Comparison of ENCODE assay signal across 18 cellular contexts in genomic region chr17:77828749-77829539, GRCh38.
DNase-seq lines count a peak whose midpoint lies in the region; ATAC-seq and TF ChIP-seq lines count a peak whose summit lies in the region.
"Had no signal": no experiment of that assay in that cellular context is flagged by ENCODE, and none has a peak within 500 bp of the region (broad histone marks: within the 10 kb centered on the region; RNA-seq: fewer than 3 reads in every experiment).

No MANE protein-coding gene starts in this region.

- H3K4me1 Mint-ChIP-seq in WTC11: peaks cover 64% of the 10 kb centered on the region

- no peaks in the 10 kb centered on the region for H3K36me3 ChIP-seq in spleen
- no peaks in the 10 kb centered on the region for H3K36me3 ChIP-seq in effector memory CD4-positive, alpha-beta T cell (ENCODE audit: control insufficient read depth, insufficient read depth, low read length)

- H3K9me3 Mint-ChIP-seq in WTC11: no peaks in the 10 kb centered on the region
- H3K9me3 Mint-ChIP-seq: CD8-positive, alpha-beta memory T cell had no signal

- no peaks in the 10 kb centered on the region for H3K9me3 ChIP-seq in spleen
- no peaks in the 10 kb centered on the region for H3K9me3 ChIP-seq in effector memory CD4-positive, alpha-beta T cell (ENCODE audit: control insufficient read depth, low read length)
- H3K9me3 ChIP-seq: testis had no signal

- no peak overlapping the region for H3K27ac Mint-ChIP-seq in WTC11
- H3K27ac Mint-ChIP-seq: activated naive CD4-positive, alpha-beta T cell treated with anti-CD3 and anti-CD28 coated beads, Interleukin-2, amount 10 ng/mL, durations not matched to agents 7 days and 5 days had no signal

- peaks cover 0 to 25% (median 0%) of the 10 kb centered on the region in 7 donors for H3K27me3 ChIP-seq in spleen (replicated peaks in 1 of 7)
- no peaks in the 10 kb centered on the region for H3K27me3 ChIP-seq in effector memory CD4-positive, alpha-beta T cell (replicated peaks; ENCODE audit: control insufficient read depth, insufficient read depth, low read length, poor library complexity, severe bottlenecking)
- H3K27me3 ChIP-seq: testis had no signal

- H3K27ac ChIP-seq in spleen: peak overlapping the region in 2 of 8 donors; percentile 73 to 78
- H3K27ac ChIP-seq in effector memory CD4-positive, alpha-beta T cell (ENCODE audit: insufficient read depth, low read length, poor library complexity, severe bottlenecking): no peak overlapping the region
- H3K27ac ChIP-seq: 22Rv1, KMS-11 had no signal

- no peak for TF ChIP-seq POLR2A in spleen (IDR thresholded peaks at IDR 0.05)

- CTCF ChIA-PET in WTC11 (lab: Charles Lee): interaction anchor here (0.8 to 1.3 kb wide), 2 partner anchors 64 to 190 kb away, joined by 3 to 7 read pairs; no protein-coding TSS in a partner anchor

- H3K4me1 ChIP-seq in spleen: peaks cover 0 to 31% (median 19%) of the 10 kb centered on the region in 6 donors
- peaks cover 15% of the 10 kb centered on the region for H3K4me1 ChIP-seq in effector memory CD4-positive, alpha-beta T cell (ENCODE audit: control insufficient read depth, insufficient read depth, low read length, poor library complexity, severe bottlenecking)

- no peak for TF ChIP-seq CTCF in WTC11 (IDR thresholded peaks at IDR 0.05)
- no peak for TF ChIP-seq CTCF in spleen (IDR thresholded peaks at IDR 0.05 in 8 of 11, conservative IDR thresholded peaks at IDR 0.05 in 3 of 11)

- H3K4me3 ChIP-seq in spleen: no peak overlapping the region
- H3K4me3 ChIP-seq in effector memory CD4-positive, alpha-beta T cell (ENCODE audit: insufficient read depth, low read depth, low read length, poor library complexity, severe bottlenecking): no peak overlapping the region
- H3K4me3 ChIP-seq: testis had no signal

- 88 to 96% (median 93%) methylated on average over 19 to 21 of the region's 21 CpGs for WGBS in spleen, 5 donors

- DNase-seq in activated CD4-positive, CD25-positive, alpha-beta regulatory T cell treated with anti-CD3 and anti-CD28 coated beads, Interleukin-2, amount 50 U/mL, for 72 hours: peak; percentile 15
- DNase-seq in WTC11 (ENCODE audit: low spot score) (no peak), left ventricle myocardium superior (peak; percentile 13), spleen (peak; percentile 33), dermis blood vessel endothelial cell (no peak)
- DNase-seq in effector memory CD4-positive, alpha-beta T cell: no peak
- DNase-seq in stimulated activated CD4-positive, alpha-beta T cell treated with anti-CD3 and anti-CD28 coated beads, Interleukin-2, amount 100 ng/mL, for 48 hours: no peak
- DNase-seq: activated CD4-positive, alpha-beta T cell treated with anti-CD3 and anti-CD28 coated beads, Interleukin-2, amount 50 U/mL, for 48 hours; activated naive CD4-positive, alpha-beta T cell treated with anti-CD3 and anti-CD28 coated beads, Interleukin-2, amount 10 ng/mL, durations not matched to agents 7 days and 5 days; CD8-positive, alpha-beta memory T cell; GOT3; left colon; NCI-H1694 treated with DMSO at 0.1 percent for 48 hours; SHP77 treated with DMSO at 0.1 percent for 48 hours; testis had no signal

- ATAC-seq in activated CD4-positive, CD25-positive, alpha-beta regulatory T cell treated with anti-CD3 and anti-CD28 coated beads, Interleukin-2, amount 50 U/mL, for 24 hours: no peak
- ATAC-seq in WTC11 (no peak), left ventricle myocardium superior (no peak)
- ATAC-seq: left colon had no signal

- no peaks in the 10 kb centered on the region for H3K36me3 Mint-ChIP-seq in WTC11
- H3K36me3 Mint-ChIP-seq: activated naive CD4-positive, alpha-beta T cell treated with anti-CD3 and anti-CD28 coated beads, Interleukin-2, amount 10 ng/mL, durations not matched to agents 7 days and 5 days; CD8-positive, alpha-beta memory T cell had no signal

- no peak overlapping the region for H3K4me3 Mint-ChIP-seq in WTC11
- H3K4me3 Mint-ChIP-seq: activated naive CD4-positive, alpha-beta T cell treated with anti-CD3 and anti-CD28 coated beads, Interleukin-2, amount 10 ng/mL, durations not matched to agents 7 days and 5 days; CD8-positive, alpha-beta memory T cell had no signal

- POLR2A ChIA-PET in WTC11 (lab: Charles Lee): no interaction called here

- intact Hi-C loops in left ventricle myocardium superior (cut with micrococcal nuclease) (no loop called here), spleen (cut with DNase I; ENCODE audit: low total_unique reads) (no loop called here)

- H3K27me3 Mint-ChIP-seq in WTC11 (ENCODE audit: low read depth): no peaks in the 10 kb centered on the region; the same call in 1 of the 2 replicates
- H3K27me3 Mint-ChIP-seq: CD8-positive, alpha-beta memory T cell had no signal

TF ChIP-seq in WTC11, 78 proteins besides CTCF, POLR2A, EP300 and RAD21:
- TF ChIP-seq FOXP1 (CRISPR knock-in tag; IDR thresholded peaks at IDR 0.05; ENCODE audit: borderline replicate concordance) (no peak), TCF7 (CRISPR knock-in tag; IDR thresholded peaks at IDR 0.05; ENCODE audit: low read depth) (no peak), NFYB (CRISPR knock-in tag; conservative IDR thresholded peaks at IDR 0.05; ENCODE audit: low read depth) (no peak), ZNF121 (CRISPR knock-in tag; IDR thresholded peaks at IDR 0.05) (peak; percentile 96), NFE2L1 (CRISPR knock-in tag; IDR thresholded peaks at IDR 0.05) (peak; percentile 10; the same call in 1 of the 2 replicates)

Comparison
In these comparisons a context has a peak if more than half of its experiments do, and no peak if none do; other contexts are left out.
1. DNase-seq: peak in activated CD4-positive, CD25-positive, alpha-beta regulatory T cell treated with anti-CD3 and anti-CD28 coated beads, Interleukin-2, amount 50 U/mL, for 72 hours (single experiment), left ventricle myocardium superior (single experiment) and spleen (single experiment); none in WTC11 (single experiment), effector memory CD4-positive, alpha-beta T cell (0 of 3), dermis blood vessel endothelial cell (single experiment) and stimulated activated CD4-positive, alpha-beta T cell treated with anti-CD3 and anti-CD28 coated beads, Interleukin-2, amount 100 ng/mL, for 48 hours (0 of 2).